9 cellular contexts compared by ENCODE assay signal in the genomic region with DNA sequence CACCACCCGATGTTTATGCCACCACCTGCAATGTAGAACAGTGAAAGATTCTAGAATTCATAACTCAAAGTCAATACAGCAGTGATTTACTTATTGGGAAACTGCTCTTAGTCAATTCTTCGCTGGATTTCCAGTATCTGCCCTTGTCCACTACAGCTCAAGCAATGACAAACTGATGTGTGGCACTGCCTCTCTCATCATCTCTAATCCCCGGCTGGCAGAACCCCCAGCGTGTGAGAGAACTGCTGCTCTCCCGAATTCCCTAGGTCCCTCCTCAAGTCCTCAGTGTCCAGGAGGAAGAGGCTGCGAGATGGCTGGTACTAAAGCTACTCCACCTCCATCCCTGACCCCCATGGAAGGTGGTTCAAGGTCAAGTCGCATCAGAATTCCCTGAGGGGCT. TPM values are rescaled to one million over a fixed set of nuclear protein-coding genes. Genes with fewer than 3 reads are reported as not detected.
A peak's percentile ranks its signal among the peaks of the same experiment; 100 is the strongest.
DNase-seq lines count a peak whose midpoint lies in the region; ATAC-seq and TF ChIP-seq lines count a peak whose summit lies in the region.
"Had no signal": no experiment of that assay in that cellular context is flagged by ENCODE, and none has a peak within 500 bp of the region (broad histone marks: within the 10 kb centered on the region; RNA-seq: fewer than 3 reads in every experiment).

No MANE protein-coding gene starts in this region.

- TF ChIP-seq POLR2A in body of pancreas (IDR thresholded peaks at IDR 0.05), result no peak

- H3K36me3 ChIP-seq in Loucy (ENCODE audit: insufficient read depth, low read length) (no peaks in the 10 kb centered on the region), neural progenitor cell (no peaks in the 10 kb centered on the region), body of pancreas (replicated peaks in 1 of 2; ENCODE audit: insufficient read depth in 1 of 2, low read depth in 2 of 2) (no peaks in the 10 kb centered on the region)

- peaks cover 68% of the 10 kb centered on the region for H3K79me2 ChIP-seq in Loucy (ENCODE audit: insufficient read depth, low read length)
- peaks cover 65% of the 10 kb centered on the region for H3K79me2 ChIP-seq in neural progenitor cell (ENCODE audit: low read depth)

- H3K9ac ChIP-seq in Loucy (ENCODE audit: low read depth, low read length, poor library complexity, severe bottlenecking) (peak overlapping the region; percentile 99), neural progenitor cell (no peak overlapping the region)

- H3K36me3 Mint-ChIP-seq in neural progenitor cell, result peaks cover 20% of the 10 kb centered on the region

- H3K4me2 ChIP-seq in Loucy (ENCODE audit: low read depth, low read length, poor library complexity, severe bottlenecking) (peak overlapping the region; percentile 94), neural progenitor cell (peak overlapping the region; percentile 88)

- no peak overlapping the region for H2AFZ ChIP-seq in Loucy (ENCODE audit: low read length)
- no peak overlapping the region for H2AFZ ChIP-seq in neural progenitor cell (replicated peaks)

- DNase-seq in COLO668 (lab: John Stamatoyannopoulos, UW; ENCODE audit: unreplicated experiment) (peak; percentile 13), dermis blood vessel endothelial cell (peak; percentile 12), neural progenitor cell (ENCODE audit: low spot score) (peak; percentile 16), NCI-H2227 (lab: John Stamatoyannopoulos, UW; ENCODE audit: unreplicated experiment) (no peak), caudate nucleus (lab: John Stamatoyannopoulos, UW) (no peak), SHP77 (lab: John Stamatoyannopoulos, UW) (no peak), body of pancreas (no peak)

- peaks cover 64% of the 10 kb centered on the region for H3K4me1 ChIP-seq in Loucy (ENCODE audit: insufficient read depth, low read length, poor library complexity, severe bottlenecking)
- H3K4me1 ChIP-seq in neural progenitor cell, result peaks cover 10% of the 10 kb centered on the region
- peaks cover 42% of the 10 kb centered on the region for H3K4me1 ChIP-seq in body of pancreas

- H3K27ac ChIP-seq in neural progenitor cell (no peak overlapping the region), caudate nucleus (ENCODE audit: low read depth, low read length) (no peak overlapping the region), body of pancreas (no peak overlapping the region)
- H3K27ac ChIP-seq: epithelial cell of prostate had no signal

- intact Hi-C loops in body of pancreas (cut with DNase I), result loop anchor here (10.0 kb wide), 1 partner anchor 52 kb away; no protein-coding TSS in a partner anchor

- H3K27ac Mint-ChIP-seq in neural progenitor cell, result peak overlapping the region; percentile 60

- H3K4me1 Mint-ChIP-seq in neural progenitor cell, result peaks cover 24% of the 10 kb centered on the region

- no peak for ATAC-seq in body of pancreas

- H3K9me2 ChIP-seq in Loucy (replicated peaks; ENCODE audit: low read depth, low read length), result no peaks in the 10 kb centered on the region

- WGBS in body of pancreas, 2 donors, result 17 to 20% methylated on average over 6 to 7 of the region's 7 CpGs

- no peaks in the 10 kb centered on the region for H3F3A ChIP-seq in Loucy (ENCODE audit: low read depth)
- peaks cover 6% of the 10 kb centered on the region for H3F3A ChIP-seq in neural progenitor cell (ENCODE audit: low read depth)

- H3K27me3 Mint-ChIP-seq in neural progenitor cell (ENCODE audit: insufficient read depth, low read depth), result no peaks in the 10 kb centered on the region

- H3K4me3 ChIP-seq in Loucy (ENCODE audit: low read length, poor library complexity, severe bottlenecking) (peak overlapping the region; percentile 91), neural progenitor cell (peak overlapping the region; percentile 78), body of pancreas (no peak overlapping the region)

- no peaks in the 10 kb centered on the region for H3K9me3 ChIP-seq in Loucy (ENCODE audit: insufficient read depth, low read depth, low read length)
- no peaks in the 10 kb centered on the region for H3K9me3 ChIP-seq in neural progenitor cell (ENCODE audit: low read depth)
- no peaks in the 10 kb centered on the region for H3K9me3 ChIP-seq in body of pancreas

- H3K9me3 Mint-ChIP-seq in neural progenitor cell, result no peaks in the 10 kb centered on the region

- no peaks in the 10 kb centered on the region for H3K27me3 ChIP-seq in Loucy (ENCODE audit: insufficient read depth, low read length, poor library complexity, severe bottlenecking)
- no peaks in the 10 kb centered on the region for H3K27me3 ChIP-seq in neural progenitor cell
- H3K27me3 ChIP-seq in body of pancreas, result no peaks in the 10 kb centered on the region

- TF ChIP-seq CTCF in Loucy (conservative IDR thresholded peaks at IDR 0.05; ENCODE audit: low read length) (no peak), neural progenitor cell (IDR thresholded peaks at IDR 0.05) (no peak), body of pancreas (IDR thresholded peaks at IDR 0.05) (no peak)

- peak overlapping the region; percentile 90 for H3K4me3 Mint-ChIP-seq in neural progenitor cell

- H4K20me1 ChIP-seq in Loucy (ENCODE audit: insufficient read depth, low read length, poor library complexity, severe bottlenecking) (peaks cover 63% of the 10 kb centered on the region), neural progenitor cell (ENCODE audit: low read depth) (peaks cover 60% of the 10 kb centered on the region)

RNA-seq across cellular contexts. Expression of gene TXNL4A, which starts 1.6 kb away (rescaled TPM):
- 56.0 and 74.9 TPM in 2 replicates for total RNA-seq in dermis blood vessel endothelial cell
- total RNA-seq in neural progenitor cell (ENCODE audit: low replicate concordance), result 44.3 and 56.4 TPM in 2 replicates
- total RNA-seq in body of pancreas, result 10 to 100 TPM; 11.2 to 13.5 TPM

RNA-seq across cellular contexts. Expression of gene HSBP1L1, which starts 22.3 kb away (rescaled TPM):
- total RNA-seq in dermis blood vessel endothelial cell (5.2 and 10.9 TPM in 2 replicates), neural progenitor cell (ENCODE audit: low replicate concordance) (1.7 TPM in 1 of 2 replicates, not detected in the other), body of pancreas (10 to 100 TPM; 14.8 to 22.1 TPM)

RNA-seq across cellular contexts. Expression of gene SLC66A2, which starts 35.3 kb away (rescaled TPM):
- total RNA-seq in dermis blood vessel endothelial cell, result 54.4 and 65.5 TPM in 2 replicates
- total RNA-seq in neural progenitor cell (ENCODE audit: low replicate concordance), result 5.8 and 22.3 TPM in 2 replicates
- 10 to 100 TPM; 30.4 to 50.8 TPM for total RNA-seq in body of pancreas

RNA-seq across cellular contexts. Expression of gene RBFA, which starts 47.5 kb away (rescaled TPM):
- total RNA-seq in dermis blood vessel endothelial cell (17.2 and 40.3 TPM in 2 replicates), neural progenitor cell (ENCODE audit: low replicate concordance) (22.9 and 39.4 TPM in 2 replicates), body of pancreas (10 to 100 TPM in 1 of 2 donors, 1 to 10 TPM in 1; 9.9 to 16.6 TPM)

Comparison
In these comparisons a context has a peak if more than half of its experiments do, and no peak if none do; other contexts are left out.
1. DNase-seq: peak in COLO668 (single experiment), dermis blood vessel endothelial cell (single experiment) and neural progenitor cell (single experiment); none in NCI-H2227 (single experiment), caudate nucleus (0 of 61), SHP77 (0 of 2) and body of pancreas (0 of 4).
2. H3K4me3 ChIP-seq: peak in Loucy (single experiment) and neural progenitor cell (single experiment); none in body of pancreas (0 of 2).